Comparison of ENCODE assay signal across 19 cellular contexts in genomic region chr1:147547065-147547464, GRCh38. TPM values are rescaled to one million over a fixed set of nuclear protein-coding genes. Genes with fewer than 3 reads are reported as not detected.
A peak's percentile ranks its signal among the peaks of the same experiment; 100 is the strongest.
DNase-seq lines count a peak whose midpoint lies in the region; ATAC-seq and TF ChIP-seq lines count a peak whose summit lies in the region.
"Had no signal": no experiment of that assay in that cellular context is flagged by ENCODE, and none has a peak within 500 bp of the region (broad histone marks: within the 10 kb centered on the region; RNA-seq: fewer than 3 reads in every experiment).

No MANE protein-coding gene starts in this region.

- no peaks in the 10 kb centered on the region for H3K9me3 ChIP-seq in Karpas-422 (ENCODE audit: low read length)
- H3K9me3 ChIP-seq: A549, SJCRH30 had no signal

- DNase-seq in activated T-cell treated with anti-CD3 and anti-CD28 coated beads, Interleukin-2, amount 50 U/mL, for 72 hours: no peak
- no peak for DNase-seq in activated T-cell treated with anti-CD3 and anti-CD28 coated beads for 4 hours
- no peak for DNase-seq in activated naive CD8-positive, alpha-beta T cell treated with anti-CD3 and anti-CD28 coated beads, Interleukin-2, amount 50 U/mL, for 24 hours
- no peak for DNase-seq in stimulated activated naive CD8-positive, alpha-beta T cell treated with anti-CD3 and anti-CD28 coated beads, Interleukin-15, amount 100 ng/mL, for 72 hours
- DNase-seq in Karpas-422: no peak
- no peak for DNase-seq in activated effector memory CD4-positive, alpha-beta T cell treated with Interleukin-2 at 50 U/mL for 16 hours
- DNase-seq: DMS79, NCI-H1092 treated with DMSO at 0.1 percent for 48 hours, NCI-H2029 treated with DMSO at 0.1 percent for 48 hours, NCI-H226, NCI-H510A treated with DMSO at 0.1 percent for 48 hours, NCI-H748 treated with DMSO at 0.1 percent for 48 hours, SJCRH30 had no signal

- no peak for TF ChIP-seq CTCF in KMS-11 (conservative IDR thresholded peaks at IDR 0.05; ENCODE audit: low read depth, low read length)

- peaks cover 79% of the 10 kb centered on the region for H3K4me1 Mint-ChIP-seq in activated T-cell treated with anti-CD3 and anti-CD28 coated beads, Interleukin-2, amount 50 U/mL, for 72 hours (ENCODE audit: low read depth)
- H3K4me1 Mint-ChIP-seq in activated naive CD8-positive, alpha-beta T cell treated with anti-CD3 and anti-CD28 coated beads, Interleukin-2, amount 50 U/mL, for 24 hours: peaks cover 86% of the 10 kb centered on the region
- H3K4me1 Mint-ChIP-seq in stimulated activated naive CD8-positive, alpha-beta T cell treated with anti-CD3 and anti-CD28 coated beads, Interleukin-15, amount 100 ng/mL, for 72 hours: peaks cover 79% of the 10 kb centered on the region
- H3K4me1 Mint-ChIP-seq: CD14-positive monocyte had no signal

- no peak overlapping the region for H3K4me3 ChIP-seq in KMS-11 (IDR thresholded peaks at IDR 0.05; ENCODE audit: insufficient read depth, low read depth, low read length)
- H3K4me3 ChIP-seq in Karpas-422 (ENCODE audit: low read length): no peak overlapping the region
- H3K4me3 ChIP-seq: A549, K562, SJCRH30 had no signal

- peak overlapping the region; percentile 20 for H3K27ac Mint-ChIP-seq in activated T-cell treated with anti-CD3 and anti-CD28 coated beads, Interleukin-2, amount 50 U/mL, for 72 hours
- peak overlapping the region; percentile 25 for H3K27ac Mint-ChIP-seq in activated naive CD8-positive, alpha-beta T cell treated with anti-CD3 and anti-CD28 coated beads, Interleukin-2, amount 50 U/mL, for 24 hours
- no peak overlapping the region for H3K27ac Mint-ChIP-seq in stimulated activated naive CD8-positive, alpha-beta T cell treated with anti-CD3 and anti-CD28 coated beads, Interleukin-15, amount 100 ng/mL, for 72 hours
- H3K27ac Mint-ChIP-seq: B cell, CD14-positive monocyte had no signal

- no peaks in the 10 kb centered on the region for H3K27me3 Mint-ChIP-seq in activated T-cell treated with anti-CD3 and anti-CD28 coated beads, Interleukin-2, amount 50 U/mL, for 72 hours (ENCODE audit: low read depth)
- peaks cover 2% of the 10 kb centered on the region for H3K27me3 Mint-ChIP-seq in activated naive CD8-positive, alpha-beta T cell treated with anti-CD3 and anti-CD28 coated beads, Interleukin-2, amount 50 U/mL, for 24 hours
- H3K27me3 Mint-ChIP-seq in stimulated activated naive CD8-positive, alpha-beta T cell treated with anti-CD3 and anti-CD28 coated beads, Interleukin-15, amount 100 ng/mL, for 72 hours: no peaks in the 10 kb centered on the region

- H3K36me3 ChIP-seq in KMS-11 (ENCODE audit: insufficient read depth) (no peaks in the 10 kb centered on the region), Karpas-422 (ENCODE audit: insufficient read depth, low read length) (no peaks in the 10 kb centered on the region)
- H3K36me3 ChIP-seq: SJCRH30 had no signal

- H2AFZ ChIP-seq in KMS-11 (ENCODE audit: low read depth) (no peak overlapping the region), Karpas-422 (ENCODE audit: low read length) (no peak overlapping the region)

- H3K36me3 Mint-ChIP-seq in activated T-cell treated with anti-CD3 and anti-CD28 coated beads, Interleukin-2, amount 50 U/mL, for 72 hours (ENCODE audit: insufficient read depth in 2 of 2): peaks cover 0 to 3% of the 10 kb centered on the region in 2 donors
- peaks cover 16% of the 10 kb centered on the region for H3K36me3 Mint-ChIP-seq in activated naive CD8-positive, alpha-beta T cell treated with anti-CD3 and anti-CD28 coated beads, Interleukin-2, amount 50 U/mL, for 24 hours (ENCODE audit: low read depth)
- H3K36me3 Mint-ChIP-seq: CD14-positive monocyte had no signal

- no peaks in the 10 kb centered on the region for H4K20me1 ChIP-seq in KMS-11 (ENCODE audit: insufficient read depth)
- no peaks in the 10 kb centered on the region for H4K20me1 ChIP-seq in Karpas-422 (ENCODE audit: insufficient read depth, low read depth, low read length)

- H3K27me3 ChIP-seq in KMS-11 (ENCODE audit: insufficient read depth, low read depth): no peaks in the 10 kb centered on the region
- H3K27me3 ChIP-seq in Karpas-422 (ENCODE audit: low read length): 0 out of 2 replicates have a peak, but pooled peaks cover 3% of the 10 kb centered on the region
- H3K27me3 ChIP-seq: SJCRH30 had no signal

- peak overlapping the region; percentile 18; the same call in 1 of the 2 replicates for H3K4me2 ChIP-seq in KMS-11
- H3K4me2 ChIP-seq in Karpas-422 (ENCODE audit: low read depth, low read length, poor library complexity, severe bottlenecking): no peak overlapping the region
- H3K4me2 ChIP-seq: A549 had no signal

- H3K4me3 Mint-ChIP-seq in activated T-cell treated with anti-CD3 and anti-CD28 coated beads, Interleukin-2, amount 50 U/mL, for 72 hours: peak overlapping the region; percentile 50 to 72
- no peak overlapping the region for H3K4me3 Mint-ChIP-seq in activated naive CD8-positive, alpha-beta T cell treated with anti-CD3 and anti-CD28 coated beads, Interleukin-2, amount 50 U/mL, for 24 hours
- H3K4me3 Mint-ChIP-seq in stimulated activated naive CD8-positive, alpha-beta T cell treated with anti-CD3 and anti-CD28 coated beads, Interleukin-15, amount 100 ng/mL, for 72 hours: no peak overlapping the region
- H3K4me3 Mint-ChIP-seq: B cell had no signal

- H3K9me2 ChIP-seq in Karpas-422 (replicated peaks; ENCODE audit: insufficient read depth, low read length): no peaks in the 10 kb centered on the region

- H3K9ac ChIP-seq in KMS-11 (no peak overlapping the region), Karpas-422 (ENCODE audit: low read length) (no peak overlapping the region)

- ATAC-seq in activated T-cell treated with anti-CD3 and anti-CD28 coated beads, Interleukin-2, amount 50 U/mL, for 72 hours (replicated peaks in 1 of 2): peak; percentile 33 to 41
- peak; percentile 11 for ATAC-seq in activated naive CD8-positive, alpha-beta T cell treated with anti-CD3 and anti-CD28 coated beads, Interleukin-2, amount 50 U/mL, for 24 hours
- ATAC-seq in stimulated activated naive CD8-positive, alpha-beta T cell treated with anti-CD3 and anti-CD28 coated beads, Interleukin-15, amount 100 ng/mL, for 72 hours: peak; percentile 21
- ATAC-seq: A549, K562, Panc1 had no signal

- H3K27ac ChIP-seq in KMS-11 (no peak overlapping the region), Karpas-422 (ENCODE audit: low read length) (no peak overlapping the region)
- H3K27ac ChIP-seq: A549, SJCRH30 had no signal

- H3K79me2 ChIP-seq in KMS-11 (ENCODE audit: insufficient read depth, low read depth) (peaks cover 95% of the 10 kb centered on the region), Karpas-422 (ENCODE audit: low read length) (no peaks in the 10 kb centered on the region)

- H3K9me3 Mint-ChIP-seq in activated T-cell treated with anti-CD3 and anti-CD28 coated beads, Interleukin-2, amount 50 U/mL, for 72 hours: peaks cover 0 to 1% of the 10 kb centered on the region in 2 donors
- H3K9me3 Mint-ChIP-seq in activated naive CD8-positive, alpha-beta T cell treated with anti-CD3 and anti-CD28 coated beads, Interleukin-2, amount 50 U/mL, for 24 hours: no peaks in the 10 kb centered on the region
- no peaks in the 10 kb centered on the region for H3K9me3 Mint-ChIP-seq in stimulated activated naive CD8-positive, alpha-beta T cell treated with anti-CD3 and anti-CD28 coated beads, Interleukin-15, amount 100 ng/mL, for 72 hours

- H3K4me1 ChIP-seq in KMS-11 (ENCODE audit: low read depth, poor library complexity, severe bottlenecking) (peaks cover 65% of the 10 kb centered on the region), Karpas-422 (ENCODE audit: low read length) (peaks cover 7% of the 10 kb centered on the region)
- H3K4me1 ChIP-seq: A549, SJCRH30 had no signal

RNA-seq across cellular contexts. Expression of gene BCL9, which starts 5.8 kb away (rescaled TPM):
- total RNA-seq in activated T-cell treated with anti-CD3 and anti-CD28 coated beads, Interleukin-2, amount 50 U/mL, for 72 hours: 10 to 100 TPM; 21.5 to 22.2 TPM
- total RNA-seq in Karpas-422 (2014; rRNA removed; shearing (Covaris generic); ENCODE audit: low replicate concordance): 15.9 and 19.1 TPM in 2 replicates

Comparison
In these comparisons a context has a peak if more than half of its experiments do, and no peak if none do; other contexts are left out.
1. H3K27ac Mint-ChIP-seq: peak in activated T-cell treated with anti-CD3 and anti-CD28 coated beads, Interleukin-2, amount 50 U/mL, for 72 hours (single experiment) and activated naive CD8-positive, alpha-beta T cell treated with anti-CD3 and anti-CD28 coated beads, Interleukin-2, amount 50 U/mL, for 24 hours (single experiment); none in stimulated activated naive CD8-positive, alpha-beta T cell treated with anti-CD3 and anti-CD28 coated beads, Interleukin-15, amount 100 ng/mL, for 72 hours (0 of 2).
2. H3K4me3 Mint-ChIP-seq: peak in activated T-cell treated with anti-CD3 and anti-CD28 coated beads, Interleukin-2, amount 50 U/mL, for 72 hours (2 of 2); none in activated naive CD8-positive, alpha-beta T cell treated with anti-CD3 and anti-CD28 coated beads, Interleukin-2, amount 50 U/mL, for 24 hours (single experiment) and stimulated activated naive CD8-positive, alpha-beta T cell treated with anti-CD3 and anti-CD28 coated beads, Interleukin-15, amount 100 ng/mL, for 72 hours (0 of 2).
3. Peak in every context shown above with its lines, with median percentiles within 50 percentile points of each other: ATAC-seq.